ENCODE assay signal across 28 cellular contexts in the genomic region with DNA sequence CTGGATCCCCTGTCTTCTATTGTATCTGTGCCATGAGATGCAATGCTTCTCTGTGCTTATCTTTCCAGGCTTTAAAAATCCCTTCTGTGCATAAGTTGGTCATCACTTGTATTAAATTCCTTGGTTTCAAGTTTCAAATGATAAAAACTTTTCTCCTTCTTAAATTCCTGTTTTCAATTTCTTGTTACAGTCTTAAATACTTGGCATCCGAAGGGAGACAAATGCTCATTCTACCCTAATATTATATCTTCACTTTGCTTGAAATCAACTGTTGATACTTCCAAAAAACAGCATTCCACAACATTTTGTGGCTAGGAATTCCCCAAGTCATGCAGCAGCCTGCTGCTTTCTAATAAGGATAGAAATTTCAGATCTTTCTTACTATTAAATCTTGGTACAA.
DNase-seq lines count a peak whose midpoint lies in the region; TF ChIP-seq lines count a peak whose summit lies in the region.
"Had no signal": no experiment of that assay in that cellular context is flagged by ENCODE, and none has a peak within 500 bp of the region (broad histone marks: within the 10 kb centered on the region; RNA-seq: fewer than 3 reads in every experiment).

No MANE protein-coding gene starts in this region.

- dilution Hi-C loops in mammary epithelial cell (cut with HindIII; ENCODE audit: low sequenced_read_pairs): loop anchor here (25.0 kb wide), 1 partner anchor 567 kb away; the partner anchor contains the start of gene PLK2

- no peaks in the 10 kb centered on the region for H3K27me3 ChIP-seq in mammary epithelial cell (ENCODE audit: insufficient read depth, low read length)
- H3K27me3 ChIP-seq in breast epithelium: no peaks in the 10 kb centered on the region
- no peaks in the 10 kb centered on the region for H3K27me3 ChIP-seq in adipocyte (replicated peaks; ENCODE audit: control insufficient read depth, insufficient read depth, low read length)
- H3K27me3 ChIP-seq in Karpas-422 (ENCODE audit: low read length): no peaks in the 10 kb centered on the region
- H3K27me3 ChIP-seq: BE2C, ovary had no signal

- H3K36me3 ChIP-seq in mammary epithelial cell (ENCODE audit: insufficient read depth, low read length): no peaks in the 10 kb centered on the region
- no peaks in the 10 kb centered on the region for H3K36me3 ChIP-seq in breast epithelium
- H3K36me3 ChIP-seq in adipocyte (ENCODE audit: control insufficient read depth, insufficient read depth, low read length, severe bottlenecking): no peaks in the 10 kb centered on the region
- no peaks in the 10 kb centered on the region for H3K36me3 ChIP-seq in Karpas-422 (ENCODE audit: insufficient read depth, low read length)
- H3K36me3 ChIP-seq: BE2C, ovary had no signal

- H3K4me1 ChIP-seq in mammary epithelial cell (ENCODE audit: insufficient read depth, low read length): no peaks in the 10 kb centered on the region
- no peaks in the 10 kb centered on the region for H3K4me1 ChIP-seq in breast epithelium
- H3K4me1 ChIP-seq in adipocyte (ENCODE audit: control insufficient read depth, insufficient read depth, low read length): no peaks in the 10 kb centered on the region
- H3K4me1 ChIP-seq in Karpas-422 (ENCODE audit: low read length): no peaks in the 10 kb centered on the region
- H3K4me1 ChIP-seq: BE2C had no signal

- peak overlapping the region; percentile 45 for H2AFZ ChIP-seq in mammary epithelial cell (ENCODE audit: low read depth, low read length)
- H2AFZ ChIP-seq in Karpas-422 (ENCODE audit: low read length): no peak overlapping the region

- H4K20me1 ChIP-seq in mammary epithelial cell (ENCODE audit: insufficient read depth, low read length) (no peaks in the 10 kb centered on the region), Karpas-422 (ENCODE audit: insufficient read depth, low read depth, low read length) (no peaks in the 10 kb centered on the region)

- no peak overlapping the region for H3K4me2 ChIP-seq in mammary epithelial cell (ENCODE audit: insufficient read depth, low read depth, low read length)
- H3K4me2 ChIP-seq in Karpas-422 (ENCODE audit: low read depth, low read length, poor library complexity, severe bottlenecking): no peak overlapping the region

- TF ChIP-seq POLR2A in breast epithelium (IDR thresholded peaks at IDR 0.05): no peak

- intact Hi-C loops in mammary epithelial cell (cut with micrococcal nuclease): no loop called here
- intact Hi-C loops in breast epithelium (cut with DNase I; ENCODE audit: low total_unique reads): no loop called here

- H3K9ac ChIP-seq in mammary epithelial cell (ENCODE audit: insufficient read depth, low read length) (no peak overlapping the region), adipocyte (ENCODE audit: low read length) (no peak overlapping the region), Karpas-422 (ENCODE audit: low read length) (no peak overlapping the region)

- TF ChIP-seq CTCF in mammary epithelial cell (conservative IDR thresholded peaks at IDR 0.05 in 1 of 2, IDR thresholded peaks at IDR 0.05 in 1 of 2; ENCODE audit: extremely low read depth in 1 of 2, insufficient read depth in 1 of 2, low read depth in 1 of 2, low read length in 2 of 2): no peak
- no peak for TF ChIP-seq CTCF in breast epithelium (IDR thresholded peaks at IDR 0.05)

- H3K79me2 ChIP-seq in mammary epithelial cell (ENCODE audit: insufficient read depth, low read length) (no peaks in the 10 kb centered on the region), Karpas-422 (ENCODE audit: low read length) (no peaks in the 10 kb centered on the region)

- WGBS in mammary epithelial cell (ENCODE audit: low coverage, missing lambda C conversion rate): 57% methylated on average over 1 of the region's 1 CpG

- H3K27ac ChIP-seq in mammary epithelial cell (ENCODE audit: insufficient read depth, low read depth, low read length) (no peak overlapping the region), breast epithelium (no peak overlapping the region), Karpas-422 (ENCODE audit: low read length) (no peak overlapping the region)
- H3K27ac ChIP-seq: 22Rv1, epithelial cell of prostate, ovary, VCaP had no signal

- no TSS peak for BruUV-seq in mammary epithelial cell (replicated peaks; lab: Mats Ljungman, UMichigan)

- no peak for DNase-seq in mammary epithelial cell
- DNase-seq in breast epithelium (ENCODE audit: low spot score in 2 of 2): no peak
- peak; percentile 38 for DNase-seq in adipocyte (ENCODE audit: low read depth)
- peak; percentile 78 for DNase-seq in fibroblast of peridontal ligament (ENCODE audit: extremely low read depth)
- DNase-seq in Karpas-422: no peak
- DNase-seq in NCI-H187 (lab: John Stamatoyannopoulos, UW): no peak
- DNase-seq in activated naive CD4-positive, alpha-beta T cell treated with Interleukin-2 at 50 U/mL for 16 hours: no peak
- no peak for DNase-seq in NCI-H748 treated with DMSO at 0.1 percent for 48 hours (lab: John Stamatoyannopoulos, UW)
- DNase-seq: activated CD4-positive, alpha-beta T cell treated with anti-CD3 and anti-CD28 coated beads for 36 hours; activated CD8-positive, alpha-beta memory T cell treated with anti-CD3 and anti-CD28 coated beads, Interleukin-2, amount 50 U/mL, for 48 hours; activated CD8-positive, alpha-beta T cell treated with anti-CD3 and anti-CD28 coated beads for 36 hours; activated naive CD4-positive, alpha-beta T cell treated with anti-CD3 and anti-CD28 coated beads, Interleukin-2, amount 10 ng/mL, durations not matched to agents 7 days and 5 days; BE2C; DMS 273 treated with DMSO at 0.1 percent for 48 hours; effector CD4-positive, alpha-beta T cell; foreskin melanocyte; KG1; left colon; NCI-H2029 treated with DMSO at 0.1 percent for 48 hours; NCI-H526 treated with DMSO at 0.1 percent for 48 hours; ovary; SIG-M5; stimulated activated naive CD4-positive, alpha-beta T cell treated with Interleukin-2 at 50 U/mL for 16 hours; T-helper 9 cell had no signal

- no peaks in the 10 kb centered on the region for H3K9me2 ChIP-seq in Karpas-422 (replicated peaks; ENCODE audit: insufficient read depth, low read length)

- CTCF ChIA-PET in mammary epithelial cell (lab: Charles Lee; ENCODE audit: low non-redundant PET): no interaction called here

- H3K9me3 ChIP-seq in mammary epithelial cell (replicated peaks; ENCODE audit: insufficient read depth, low read length) (no peaks in the 10 kb centered on the region), breast epithelium (no peaks in the 10 kb centered on the region), adipocyte (ENCODE audit: control insufficient read depth, low read length) (no peaks in the 10 kb centered on the region), Karpas-422 (ENCODE audit: low read length) (no peaks in the 10 kb centered on the region)
- H3K9me3 ChIP-seq: BE2C, ovary had no signal

- in situ Hi-C loops in mammary epithelial cell (cut with MboI; ENCODE audit: low sequenced_read_pairs in 2 of 2): no loop called here

- H3K4me3 ChIP-seq in mammary epithelial cell (replicated peaks in 1 of 3; ENCODE audit: insufficient read depth in 1 of 3, low read depth in 2 of 3, low read length in 3 of 3) (no peak overlapping the region), breast epithelium (no peak overlapping the region), adipocyte (ENCODE audit: low read length) (no peak overlapping the region), Karpas-422 (ENCODE audit: low read length) (no peak overlapping the region)
- H3K4me3 ChIP-seq: GM12878, ovary had no signal

Comparison
In these comparisons a context has a peak if more than half of its experiments do, and no peak if none do; other contexts are left out.
1. DNase-seq: peak in adipocyte (single experiment) and fibroblast of peridontal ligament (single experiment); none in mammary epithelial cell (single experiment), breast epithelium (0 of 2), Karpas-422 (single experiment), NCI-H187 (0 of 2), activated naive CD4-positive, alpha-beta T cell treated with Interleukin-2 at 50 U/mL for 16 hours (single experiment) and NCI-H748 treated with DMSO at 0.1 percent for 48 hours (single experiment).